In the genomic region with DNA sequence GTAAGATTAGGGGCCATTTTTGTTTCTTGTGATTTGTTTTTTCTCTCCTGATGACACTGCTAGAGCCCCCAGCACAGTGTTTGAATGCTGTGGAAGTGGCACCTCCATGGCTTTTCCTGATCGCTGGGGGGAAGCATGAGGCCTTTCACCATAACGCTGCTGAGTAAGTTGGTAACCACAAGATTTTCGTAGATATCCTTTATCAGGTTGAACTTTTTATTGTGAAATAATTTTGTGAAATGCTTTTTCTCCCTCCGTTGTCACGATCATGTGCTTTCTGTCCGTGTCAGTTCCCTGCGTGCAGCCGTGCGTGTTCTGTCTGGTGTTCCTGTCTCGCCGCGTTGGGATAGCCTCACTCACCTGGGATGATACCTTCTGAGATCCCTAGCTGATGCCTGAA, we compare ENCODE assay signal across 1 cellular context.
TF ChIP-seq lines count a peak whose summit lies in the region.

No MANE protein-coding gene starts in this region.

TF ChIP-seq in H1, 55 proteins besides CTCF, POLR2A, EP300 and RAD21:
- TF ChIP-seq TAF1 (IDR thresholded peaks at IDR 0.05; ENCODE audit: low read depth, low read length), result no peak
- no peak for TF ChIP-seq SP4 (IDR thresholded peaks at IDR 0.05; ENCODE audit: low read length)
- TF ChIP-seq CHD2 (IDR thresholded peaks at IDR 0.05; ENCODE audit: low read length), result no peak
- TF ChIP-seq, protein P1, sequence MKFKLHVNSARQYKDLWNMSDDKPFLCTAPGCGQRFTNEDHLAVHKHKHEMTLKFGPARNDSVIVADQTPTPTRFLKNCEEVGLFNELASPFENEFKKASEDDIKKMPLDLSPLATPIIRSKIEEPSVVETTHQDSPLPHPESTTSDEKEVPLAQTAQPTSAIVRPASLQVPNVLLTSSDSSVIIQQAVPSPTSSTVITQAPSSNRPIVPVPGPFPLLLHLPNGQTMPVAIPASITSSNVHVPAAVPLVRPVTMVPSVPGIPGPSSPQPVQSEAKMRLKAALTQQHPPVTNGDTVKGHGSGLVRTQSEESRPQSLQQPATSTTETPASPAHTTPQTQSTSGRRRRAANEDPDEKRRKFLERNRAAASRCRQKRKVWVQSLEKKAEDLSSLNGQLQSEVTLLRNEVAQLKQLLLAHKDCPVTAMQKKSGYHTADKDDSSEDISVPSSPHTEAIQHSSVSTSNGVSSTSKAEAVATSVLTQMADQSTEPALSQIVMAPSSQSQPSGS (IDR thresholded peaks at IDR 0.05; ENCODE audit: low read length), result no peak
- TF ChIP-seq POLR2AphosphoS5 (IDR thresholded peaks at IDR 0.05; ENCODE audit: low read depth, low read length), result no peak
- TF ChIP-seq, protein P2, sequence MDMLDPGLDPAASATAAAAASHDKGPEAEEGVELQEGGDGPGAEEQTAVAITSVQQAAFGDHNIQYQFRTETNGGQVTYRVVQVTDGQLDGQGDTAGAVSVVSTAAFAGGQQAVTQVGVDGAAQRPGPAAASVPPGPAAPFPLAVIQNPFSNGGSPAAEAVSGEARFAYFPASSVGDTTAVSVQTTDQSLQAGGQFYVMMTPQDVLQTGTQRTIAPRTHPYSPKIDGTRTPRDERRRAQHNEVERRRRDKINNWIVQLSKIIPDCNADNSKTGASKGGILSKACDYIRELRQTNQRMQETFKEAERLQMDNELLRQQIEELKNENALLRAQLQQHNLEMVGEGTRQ (IDR thresholded peaks at IDR 0.05; ENCODE audit: low read length), result no peak
- no peak for TF ChIP-seq BCL11A (IDR thresholded peaks at IDR 0.05; ENCODE audit: low read depth in 2 of 2, low read length in 2 of 2)
- TF ChIP-seq ASH2L (IDR thresholded peaks at IDR 0.05; ENCODE audit: low read length), result no peak
- no peak for TF ChIP-seq RNF2 (IDR thresholded peaks at IDR 0.05; ENCODE audit: borderline replicate concordance, low read depth, low read length, missing control alignments, poor library complexity, severe bottlenecking)
- TF ChIP-seq BRCA1 (IDR thresholded peaks at IDR 0.05; ENCODE audit: low read depth, low read length), result no peak
- TF ChIP-seq, protein P3, sequence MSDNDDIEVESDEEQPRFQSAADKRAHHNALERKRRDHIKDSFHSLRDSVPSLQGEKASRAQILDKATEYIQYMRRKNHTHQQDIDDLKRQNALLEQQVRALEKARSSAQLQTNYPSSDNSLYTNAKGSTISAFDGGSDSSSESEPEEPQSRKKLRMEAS (IDR thresholded peaks at IDR 0.05), result no peak
- TF ChIP-seq NRF1 (IDR thresholded peaks at IDR 0.05; ENCODE audit: low read depth, low read length), result no peak
TF ChIP-seq in H1: peak in this region for 0.
